Comparison of ENCODE assay signal across 18 cellular contexts in genomic region chr13:29510698-29511438, GRCh38.
DNase-seq lines count a peak whose midpoint lies in the region; ATAC-seq, FAIRE-seq and TF ChIP-seq lines count a peak whose summit lies in the region.
"Had no signal": no experiment of that assay in that cellular context is flagged by ENCODE, and none has a peak within 500 bp of the region (broad histone marks: within the 10 kb centered on the region; RNA-seq: fewer than 3 reads in every experiment).

No MANE protein-coding gene starts in this region.

- no peak overlapping the region for H2BK5ac ChIP-seq in trophoblast cell (ENCODE audit: low read depth, low read length, poor library complexity)

- H3K18ac ChIP-seq in trophoblast cell (ENCODE audit: low read length), result peak overlapping the region; percentile 70

- peaks cover 32% of the 10 kb centered on the region for H3K79me1 ChIP-seq in trophoblast cell (ENCODE audit: low read length)

- H3K27ac ChIP-seq in BLaER1 (peak overlapping the region; percentile 30; the same call in 1 of the 2 replicates), astrocyte (ENCODE audit: low read depth, low read length) (no peak overlapping the region), trophoblast cell (ENCODE audit: low read depth, low read length) (no peak overlapping the region)
- H3K27ac ChIP-seq: SJCRH30 had no signal

- H3K9me3 Mint-ChIP-seq in HFFc6, result no peaks in the 10 kb centered on the region
- H3K9me3 Mint-ChIP-seq in astrocyte (ENCODE audit: unreplicated experiment), result no peaks in the 10 kb centered on the region
- peaks cover 0 to 2% (median 0%) of the 10 kb centered on the region in 7 donors for H3K9me3 Mint-ChIP-seq in CD14-positive monocyte
- H3K9me3 Mint-ChIP-seq: CD8-positive, alpha-beta T cell had no signal

- peak overlapping the region; percentile 19 for H2BK12ac ChIP-seq in trophoblast cell (ENCODE audit: low read length)

- H3K4me3 Mint-ChIP-seq in HFFc6 (no peak overlapping the region), astrocyte (ENCODE audit: unreplicated experiment) (no peak overlapping the region), CD14-positive monocyte (no peak overlapping the region)
- H3K4me3 Mint-ChIP-seq: CD8-positive, alpha-beta T cell had no signal

- peaks cover 41% of the 10 kb centered on the region for H3K4me1 ChIP-seq in BLaER1
- H3K4me1 ChIP-seq in astrocyte (ENCODE audit: insufficient read depth, low read length), result peaks cover 43% of the 10 kb centered on the region
- peaks cover 30 to 36% of the 10 kb centered on the region in 2 experiments for H3K4me1 ChIP-seq in trophoblast cell (ENCODE audit: control insufficient read depth in 1 of 2, insufficient read depth in 2 of 2, low read length in 2 of 2)

- H3K4me2 ChIP-seq in BLaER1 (no peak overlapping the region), astrocyte (ENCODE audit: low read length) (peak overlapping the region; percentile 40), trophoblast cell (ENCODE audit: low read length) (no peak overlapping the region)

- intact Hi-C loops in CD14-positive monocyte (cut with micrococcal nuclease), result loop anchor here in 1 of 2 donors (5.0 kb wide), 1 partner anchor 606 kb away; no protein-coding TSS in a partner anchor

- no peak overlapping the region for H4K8ac ChIP-seq in trophoblast cell (ENCODE audit: low read depth, low read length)

- DNase-seq in HFFc6 (no peak), astrocyte (ENCODE audit: low read depth) (peak; percentile 42), trophoblast cell (no peak), SIG-M5 treated with dmso at 0.1 percent for 504 hours (lab: John Stamatoyannopoulos, UW; ENCODE audit: unreplicated experiment) (no peak), NCI-H2081 treated with DMSO at 0.1 percent for 48 hours (lab: John Stamatoyannopoulos, UW) (no peak), CD14-positive monocyte (ENCODE audit: low spot score) (no peak)
- DNase-seq: BE2C; CD8-positive, alpha-beta T cell; DMS79; GOT3; Karpas-422; NCI-H1105; NCI-H1694; RPMI8226; SJCRH30 had no signal

- H2AFZ ChIP-seq in astrocyte (ENCODE audit: low read depth, low read length) (no peak overlapping the region), trophoblast cell (ENCODE audit: insufficient read depth, low read length, poor library complexity) (no peak overlapping the region)

- no peak overlapping the region for H2BK120ac ChIP-seq in trophoblast cell (ENCODE audit: insufficient read depth, low read length, poor library complexity)

- peak overlapping the region; percentile 16 for H3K14ac ChIP-seq in trophoblast cell (ENCODE audit: low read length)

- H4K12ac ChIP-seq in trophoblast cell (ENCODE audit: low read depth, low read length), result no peak overlapping the region

- H3K36me3 Mint-ChIP-seq in HFFc6 (ENCODE audit: low read depth) (peaks cover 50% of the 10 kb centered on the region), astrocyte (ENCODE audit: low read depth, unreplicated experiment) (peaks cover 29% of the 10 kb centered on the region), CD14-positive monocyte (peaks cover 40 to 46% of the 10 kb centered on the region in 2 donors)

- no peaks in the 10 kb centered on the region for H3K9me3 ChIP-seq in BLaER1
- no peaks in the 10 kb centered on the region for H3K9me3 ChIP-seq in astrocyte (ENCODE audit: insufficient read depth, low read depth, low read length)
- peaks cover 2% of the 10 kb centered on the region for H3K9me3 ChIP-seq in trophoblast cell (ENCODE audit: insufficient read depth, low read depth, low read length)
- H3K9me3 ChIP-seq: BE2C, SJCRH30 had no signal

- H3K4me3 ChIP-seq in BLaER1 (no peak overlapping the region), astrocyte (ENCODE audit: insufficient read depth, low read depth, low read length) (no peak overlapping the region), trophoblast cell (ENCODE audit: low read depth, low read length) (no peak overlapping the region)
- H3K4me3 ChIP-seq: SJCRH30 had no signal

- H3K79me2 ChIP-seq in astrocyte (ENCODE audit: insufficient read depth, low read length) (no peaks in the 10 kb centered on the region), trophoblast cell (ENCODE audit: control insufficient read depth, insufficient read depth, low read length, poor library complexity) (no peaks in the 10 kb centered on the region)

- H3K27me3 ChIP-seq in BLaER1 (no peaks in the 10 kb centered on the region), astrocyte (ENCODE audit: insufficient read depth, low read length) (no peaks in the 10 kb centered on the region), trophoblast cell (ENCODE audit: insufficient read depth, low read length) (no peaks in the 10 kb centered on the region)
- H3K27me3 ChIP-seq: BE2C, SJCRH30 had no signal

- peak overlapping the region; percentile 60 for H4K91ac ChIP-seq in trophoblast cell (ENCODE audit: low read depth, low read length)

- no peak for FAIRE-seq in astrocyte (lab: Jason Lieb, UNC)
- FAIRE-seq: D721Med had no signal

- H3K27ac Mint-ChIP-seq in HFFc6, result peak overlapping the region; percentile 90
- no peak overlapping the region for H3K27ac Mint-ChIP-seq in astrocyte (ENCODE audit: unreplicated experiment)
- H3K27ac Mint-ChIP-seq in CD14-positive monocyte, result no peak overlapping the region

- no CpG with 5 or more reads among the region's 14 CpGs for WGBS in trophoblast cell (ENCODE audit: extremely low coverage, insufficient coverage, insufficient read length)

- H3K9ac ChIP-seq in BLaER1, result no peak overlapping the region
- peak overlapping the region; percentile 35 for H3K9ac ChIP-seq in astrocyte (ENCODE audit: low read length)
- H3K9ac ChIP-seq in trophoblast cell (ENCODE audit: low read length), result no peak overlapping the region

- peak overlapping the region; percentile 19 for H3K4ac ChIP-seq in trophoblast cell (ENCODE audit: low read depth, low read length)

- no peak for ATAC-seq in GM21825 (IDR thresholded peaks at IDR 0.05; ENCODE audit: unreplicated experiment)
- ATAC-seq: CD8-positive, alpha-beta T cell had no signal

- peaks cover 73% of the 10 kb centered on the region for H3K4me1 Mint-ChIP-seq in HFFc6 (ENCODE audit: low read depth)
- H3K4me1 Mint-ChIP-seq in astrocyte (ENCODE audit: low read depth, unreplicated experiment), result peaks cover 23% of the 10 kb centered on the region
- no peaks in the 10 kb centered on the region for H3K4me1 Mint-ChIP-seq in CD14-positive monocyte

- H2AK5ac ChIP-seq in trophoblast cell (ENCODE audit: low read length), result peak overlapping the region; percentile 59

- peaks cover 82% of the 10 kb centered on the region for H4K20me1 ChIP-seq in BLaER1
- H4K20me1 ChIP-seq in astrocyte (ENCODE audit: insufficient read depth, low read length), result peaks cover 15% of the 10 kb centered on the region

- H3K23ac ChIP-seq in trophoblast cell (ENCODE audit: low read length), result no peak overlapping the region

- H3K27me3 Mint-ChIP-seq in HFFc6 (ENCODE audit: insufficient read depth), result peaks cover 2% of the 10 kb centered on the region
- H3K27me3 Mint-ChIP-seq in astrocyte (ENCODE audit: low read depth, unreplicated experiment), result no peaks in the 10 kb centered on the region
- no peaks in the 10 kb centered on the region for H3K27me3 Mint-ChIP-seq in CD14-positive monocyte (ENCODE audit: low read depth in 3 of 3)

- H3K36me3 ChIP-seq in BLaER1 (peaks cover 58% of the 10 kb centered on the region), astrocyte (ENCODE audit: insufficient read depth, low read length) (peaks cover 16% of the 10 kb centered on the region), trophoblast cell (ENCODE audit: control insufficient read depth in 1 of 2, insufficient read depth in 2 of 2, low read length in 2 of 2) (peaks cover 35 to 42% of the 10 kb centered on the region in 2 experiments)

- no peak for TF ChIP-seq CTCF in HFFc6 (IDR thresholded peaks at IDR 0.05)
- no peak for TF ChIP-seq CTCF in astrocyte (IDR thresholded peaks at IDR 0.05; ENCODE audit: insufficient read depth, low read depth, low read length)
- no peak for TF ChIP-seq CTCF in CD14-positive monocyte (IDR thresholded peaks at IDR 0.05)
